2 cellular contexts compared by ENCODE assay signal in genomic region chr12:7695159-7695930, GRCh38.
TF ChIP-seq lines count a peak whose summit lies in the region.

Gene GDF3, minus strand, starts transcription at chr12:7695775. Its CDS starts 47 bp downstream, at chr12:7695728.

TF ChIP-seq in HEK293, 187 proteins besides CTCF, POLR2A, EP300 and RAD21:
- TF ChIP-seq AEBP2 (tag by site-specific recombination; IDR thresholded peaks at IDR 0.05; ENCODE audit: borderline replicate concordance): no peak
- TF ChIP-seq PRDM10 (tag by site-specific recombination; IDR thresholded peaks at IDR 0.05): no peak
- peak; percentile 26; the same call in 1 of the 2 replicates for TF ChIP-seq ZNF18 (tag by site-specific recombination; IDR thresholded peaks at IDR 0.05)
- TF ChIP-seq ZNF654 (tag by site-specific recombination; IDR thresholded peaks at IDR 0.05; ENCODE audit: low read depth): no peak

TF ChIP-seq in H1, 55 proteins besides CTCF, POLR2A, EP300 and RAD21 (continued from another document):
- no peak for TF ChIP-seq HDAC6 (IDR thresholded peaks at IDR 0.05; ENCODE audit: low read depth, low read length)
- TF ChIP-seq RXRA (IDR thresholded peaks at IDR 0.05; ENCODE audit: insufficient read depth, low read depth, low read length): no peak
- no peak for TF ChIP-seq ATF3 (IDR thresholded peaks at IDR 0.05; ENCODE audit: insufficient read depth, low read depth, low read length)
- no peak for TF ChIP-seq POLR2AphosphoS5 (IDR thresholded peaks at IDR 0.05; ENCODE audit: low read depth, low read length)
- no peak for TF ChIP-seq CHD1 (IDR thresholded peaks at IDR 0.05; ENCODE audit: low read depth, low read length)
- no peak for TF ChIP-seq BCL11A (IDR thresholded peaks at IDR 0.05; ENCODE audit: low read depth in 2 of 2, low read length in 2 of 2)
- no peak for TF ChIP-seq GABPA (IDR thresholded peaks at IDR 0.05; ENCODE audit: borderline replicate concordance, insufficient read depth, low read length)
- no peak for TF ChIP-seq YY1 (IDR thresholded peaks at IDR 0.05; ENCODE audit: low read depth, low read length)
TF ChIP-seq in H1: peak in this region for 0.
